ENCODE assay signal across 17 cellular contexts in genomic region chr1:205672395-205672889, GRCh38. TPM values are rescaled to one million over a fixed set of nuclear protein-coding genes. Genes with fewer than 3 reads are reported as not detected.
DNase-seq lines count a peak whose midpoint lies in the region; ATAC-seq, FAIRE-seq and TF ChIP-seq lines count a peak whose summit lies in the region.
"Had no signal": no experiment of that assay in that cellular context is flagged by ENCODE, and none has a peak within 500 bp of the region (broad histone marks: within the 10 kb centered on the region; RNA-seq: fewer than 3 reads in every experiment).

No MANE protein-coding gene starts in this region.

- H3K4me3 ChIP-seq in PC-3 (ENCODE audit: low read length) (no peak overlapping the region), H1 (ENCODE audit: extremely low read depth in 1 of 4, insufficient read depth in 2 of 4, low read depth in 3 of 4, low read length in 4 of 4) (peak overlapping the region in 1 of 4 experiments; percentile 47; a peak in 2 of 8 replicates), vagina (no peak overlapping the region)
- H3K4me3 ChIP-seq: heart right ventricle, lung, tibial artery had no signal

- peak; percentile 28 for ATAC-seq in PC-3
- ATAC-seq: heart right ventricle had no signal

- peaks cover 19% of the 10 kb centered on the region for H3K79me1 ChIP-seq in H1 (ENCODE audit: low read depth, low read length)

- TF ChIP-seq EP300 in H1 (IDR thresholded peaks at IDR 0.05; ENCODE audit: borderline replicate concordance in 1 of 2, low read depth in 2 of 2, low read length in 2 of 2): no peak

- H3K9me3 Mint-ChIP-seq in mesothelial cell of epicardium: no peaks in the 10 kb centered on the region
- H3K9me3 Mint-ChIP-seq: HFFc6 had no signal

- POLR2A ChIA-PET in PC-3 (lab: Charles Lee; ENCODE audit: unreplicated experiment): no interaction called here
- POLR2A ChIA-PET in H1 (lab: Charles Lee; ENCODE audit: partially characterized antibody): interaction anchor here (0.8 to 19.3 kb wide), 5 partner anchors 7 to 35 kb away, joined by 3 to 241 read pairs (median 3); partner anchors contain the start of gene SLC45A3

- no peak for DNase-seq in PC-3
- DNase-seq in H1 (ENCODE audit: low read depth in 1 of 2, low spot score in 2 of 2): no peak
- no peak for DNase-seq in mesothelial cell of epicardium (ENCODE audit: low spot score in 2 of 2, unreplicated experiment in 2 of 2)
- no peak for DNase-seq in vagina (ENCODE audit: extremely low spot score in 2 of 2)
- DNase-seq in NCI-H1048 (lab: John Stamatoyannopoulos, UW): no peak
- no peak for DNase-seq in activated CD4-positive, alpha-beta T cell treated with anti-CD3 and anti-CD28 coated beads, Interleukin-2, amount 50 U/mL, for 48 hours
- no peak for DNase-seq in activated gamma-delta T cell (lab: John Stamatoyannopoulos, UW)
- DNase-seq: activated CD4-positive, CD25-positive, alpha-beta regulatory T cell; activated CD8-positive, alpha-beta memory T cell treated with anti-CD3 and anti-CD28 coated beads, Interleukin-2, amount 50 U/mL, for 4 hours; activated naive CD4-positive, alpha-beta T cell treated with anti-CD3 and anti-CD28 coated beads, Interleukin-2, amount 50 U/mL, for 16 hours; DMS153; heart right ventricle; HFFc6; tibial artery had no signal

- H2AFZ ChIP-seq in PC-3 (ENCODE audit: low read length) (no peak overlapping the region), H1 (ENCODE audit: low read length) (no peak overlapping the region)
- H2AFZ ChIP-seq: parathyroid adenoma had no signal

- no peak overlapping the region for H3K4ac ChIP-seq in H1 (replicated peaks; ENCODE audit: insufficient read length, low read depth, low read length)

- peaks cover 63% of the 10 kb centered on the region for H3K79me2 ChIP-seq in PC-3 (ENCODE audit: low read length)
- H3K79me2 ChIP-seq in H1 (ENCODE audit: control insufficient read depth in 1 of 2, insufficient read depth in 2 of 2, low read length in 2 of 2): peaks cover 0 to 50% of the 10 kb centered on the region in 2 experiments; a peak in 3 of 4 replicates
- H3K79me2 ChIP-seq: parathyroid adenoma had no signal

- no peaks in the 10 kb centered on the region for H3F3A ChIP-seq in PC-3 (ENCODE audit: low read length, unreplicated experiment)

- H4K20me1 ChIP-seq in PC-3 (ENCODE audit: low read length) (no peaks in the 10 kb centered on the region), H1 (replicated peaks in 1 of 2; ENCODE audit: control insufficient read depth in 1 of 2, insufficient read depth in 2 of 2, low read length in 2 of 2) (peaks cover 0 to 2% of the 10 kb centered on the region in 2 experiments)

- CTCF ChIA-PET in PC-3 (lab: Charles Lee): interaction anchor here (0.9 to 1.2 kb wide), 3 partner anchors 12 to 42 kb away, joined by 3 read pairs; no protein-coding TSS in a partner anchor
- CTCF ChIA-PET in H1 (lab: Charles Lee; ENCODE audit: partially characterized antibody): interaction anchor here (0.7 to 17.5 kb wide), 15 partner anchors 9 to 80 kb away, joined by 3 to 378 read pairs (median 4); no protein-coding TSS in a partner anchor

- H3K27ac ChIP-seq in C4-2B (peak overlapping the region; percentile 38), PC-3 (ENCODE audit: low read length) (no peak overlapping the region), H1 (ENCODE audit: low read depth, low read length) (no peak overlapping the region; the same call in 1 of the 2 replicates), vagina (no peak overlapping the region)
- H3K27ac ChIP-seq: heart right ventricle, parathyroid adenoma had no signal

- no peaks in the 10 kb centered on the region for H3K9me2 ChIP-seq in PC-3 (replicated peaks; ENCODE audit: low read length)

- peaks cover 3% of the 10 kb centered on the region for H3K27me3 Mint-ChIP-seq in mesothelial cell of epicardium (ENCODE audit: low read depth)

- H3K4me2 ChIP-seq in PC-3 (ENCODE audit: low read length) (no peak overlapping the region), H1 (ENCODE audit: insufficient read depth in 1 of 2, low read depth in 2 of 2, low read length in 2 of 2) (peak overlapping the region; percentile 53 to 77)

- FAIRE-seq in H1 (lab: Jason Lieb, UNC): no peak

- no peak overlapping the region for H3K14ac ChIP-seq in H1 (ENCODE audit: insufficient read length)

- no TSS peak for BruUV-seq in PC-3 (replicated peaks; lab: Mats Ljungman, UMichigan)

- H3K4me1 Mint-ChIP-seq in mesothelial cell of epicardium: peaks cover 49% of the 10 kb centered on the region

- H4K91ac ChIP-seq in H1 (replicated peaks; ENCODE audit: insufficient read length, low read length): no peak overlapping the region

- H3K27ac Mint-ChIP-seq in mesothelial cell of epicardium: peak overlapping the region; percentile 94
- H3K27ac Mint-ChIP-seq: HFFc6 had no signal

- no peaks in the 10 kb centered on the region for H3K36me3 Mint-ChIP-seq in mesothelial cell of epicardium

- H4K8ac ChIP-seq in H1 (ENCODE audit: extremely low read depth, insufficient read depth, low read length): no peak overlapping the region

- no peaks in the 10 kb centered on the region for H3K23me2 ChIP-seq in H1 (ENCODE audit: low read depth, low read length)

- H3K27me3 ChIP-seq in PC-3 (ENCODE audit: low read length) (no peaks in the 10 kb centered on the region), H1 (replicated peaks in 1 of 4; ENCODE audit: control insufficient read depth in 3 of 4, extremely low read depth in 1 of 4, insufficient read depth in 3 of 4, low read length in 3 of 4) (no peaks in the 10 kb centered on the region), vagina (no peaks in the 10 kb centered on the region)

- no peak overlapping the region for H2AK5ac ChIP-seq in H1 (ENCODE audit: low read depth, low read length)

- no peak overlapping the region for H3K18ac ChIP-seq in H1 (ENCODE audit: extremely low read depth, low read length)

- no peaks in the 10 kb centered on the region for H3K9me3 ChIP-seq in PC-3 (ENCODE audit: low read length)
- H3K9me3 ChIP-seq in H1 (ENCODE audit: insufficient read depth in 2 of 2, low read depth in 1 of 2, low read length in 1 of 2): no peaks in the 10 kb centered on the region
- H3K9me3 ChIP-seq in vagina: no peaks in the 10 kb centered on the region
- H3K9me3 ChIP-seq: heart right ventricle, tibial artery had no signal

- no peak overlapping the region for H3K56ac ChIP-seq in H1 (replicated peaks; ENCODE audit: insufficient read length, low read depth, low read length)

- H2BK12ac ChIP-seq in H1 (ENCODE audit: low read depth, low read length): peak overlapping the region; percentile 83

- H3K4me3 Mint-ChIP-seq in mesothelial cell of epicardium: no peak overlapping the region
- H3K4me3 Mint-ChIP-seq: HFFc6 had no signal

- TF ChIP-seq POLR2A in H1 (IDR thresholded peaks at IDR 0.05; ENCODE audit: control extremely low read depth in 1 of 2, low read depth in 2 of 2, low read length in 2 of 2) (no peak), vagina (IDR thresholded peaks at IDR 0.05) (no peak)

- H2BK120ac ChIP-seq in H1 (replicated peaks; ENCODE audit: low read depth, low read length): no peak overlapping the region

- TF ChIP-seq RAD21 in H1 (IDR thresholded peaks at IDR 0.05 in 1 of 2, conservative IDR thresholded peaks at IDR 0.05 in 1 of 2; ENCODE audit: low read depth in 2 of 2, low read length in 2 of 2): no peak

- H4K5ac ChIP-seq in H1 (ENCODE audit: insufficient read length, low read depth, low read length): no peak overlapping the region

- H2BK5ac ChIP-seq in H1 (ENCODE audit: low read depth, low read length): peak overlapping the region; percentile 63; the same call in 1 of the 2 replicates

- WGBS in H1 (ENCODE audit: extremely low coverage in 1 of 2, insufficient coverage in 1 of 2, insufficient read length in 1 of 2, insufficient replicate concordance in 2 of 2, low coverage in 1 of 2, low lambda C conversion rate in 2 of 2, missing lambda C conversion rate in 1 of 2), 2 experiments: 54% methylated on average over 11 of the region's 11 CpGs; no CpG with 5 or more reads in 1 of the 2 experiments

- H3K36me3 ChIP-seq in PC-3 (ENCODE audit: low read depth, low read length): no peaks in the 10 kb centered on the region
- no peaks in the 10 kb centered on the region for H3K36me3 ChIP-seq in H1 (ENCODE audit: control insufficient read depth in 2 of 4, insufficient read depth in 4 of 4, low read length in 3 of 4)
- H3K36me3 ChIP-seq in vagina: no peaks in the 10 kb centered on the region
- H3K36me3 ChIP-seq: heart right ventricle, tibial artery had no signal

- H2BK20ac ChIP-seq in H1 (ENCODE audit: low read length): no peak overlapping the region; the same call in 1 of the 2 replicates

- intact Hi-C loops in PC-3 (cut with micrococcal nuclease): no loop called here
- intact Hi-C loops in vagina (cut with DNase I): no loop called here

- H3K23ac ChIP-seq in H1 (ENCODE audit: insufficient read length): no peak overlapping the region

- peaks cover 40% of the 10 kb centered on the region for H3K4me1 ChIP-seq in PC-3 (ENCODE audit: insufficient read depth, low read length)
- H3K4me1 ChIP-seq in H1 (replicated peaks in 1 of 4; ENCODE audit: control insufficient read depth in 3 of 4, insufficient read depth in 4 of 4, low read length in 3 of 4): peaks cover 17 to 62% (median 44%) of the 10 kb centered on the region in 4 experiments
- peaks cover 16% of the 10 kb centered on the region for H3K4me1 ChIP-seq in vagina
- H3K4me1 ChIP-seq: parathyroid adenoma had no signal

- H2BK15ac ChIP-seq in H1 (ENCODE audit: low read length): no peak overlapping the region

- H3K9ac ChIP-seq in PC-3 (ENCODE audit: low read length) (no peak overlapping the region), H1 (replicated peaks in 1 of 4; ENCODE audit: extremely low read depth in 1 of 4, low read depth in 3 of 4, low read length in 3 of 4) (no peak overlapping the region; a peak in 3 of 7 replicates)
- H3K9ac ChIP-seq: parathyroid adenoma had no signal

- no peak; the same call in 1 of the 2 replicates for TF ChIP-seq CTCF in C4-2B (conservative IDR thresholded peaks at IDR 0.05)
- TF ChIP-seq CTCF in PC-3 (conservative IDR thresholded peaks at IDR 0.05; ENCODE audit: low read depth, low read length): 0 out of 2 replicates have a peak, but pooled peaks have one; percentile 26
- no peak for TF ChIP-seq CTCF in H1 (IDR thresholded peaks at IDR 0.05; ENCODE audit: control extremely low read depth in 1 of 3, insufficient read depth in 1 of 3, low read depth in 1 of 3, low read length in 3 of 3)
- TF ChIP-seq CTCF in mesothelial cell of epicardium (IDR thresholded peaks at IDR 0.05; ENCODE audit: unreplicated experiment): no peak
- TF ChIP-seq CTCF in vagina (IDR thresholded peaks at IDR 0.05): no peak

RNA-seq across cellular contexts. Expression of gene SLC45A3, which starts 7.9 kb away (rescaled TPM):
- total RNA-seq in PC-3 (2014; rRNA removed) (33.2 and 37.6 TPM in 2 replicates), mesothelial cell of epicardium (7.0 to 7.5 TPM (median 7.1 TPM) in 3 replicates), vagina (0.25 TPM)
- total RNA-seq in H1 (2021; fragmentation: NEBNext Ultra II Directional; extraction: Animal tissue kit (Norgen Biotek cat#: 25700)): 12.5 and 13.0 TPM in 2 replicates
- 14.3 and 19.7 TPM in 2 replicates for polyA plus RNA-seq in H1 (2011; rRNA removed)
- polyA plus RNA-seq in H1 (2011; cell fraction: cytosol; rRNA removed): 17.4 TPM
- 38.5 TPM for polyA plus RNA-seq in H1 (2011; cell fraction: nucleus; rRNA removed)
- 8.3 to 13.3 TPM (median 12.8 TPM) in 4 replicates for polyA plus RNA-seq in H1 (2012, experiment 1 of 2)
- 12.2 TPM for polyA plus RNA-seq in H1 (2012, experiment 2 of 2)
- polyA plus RNA-seq in H1 (2013, experiment 1 of 2): 12.9 TPM
- polyA plus RNA-seq in H1 (2013, experiment 2 of 2): 13.1 TPM
- 9.2 and 9.9 TPM in 2 replicates for polyA minus RNA-seq in H1 (2011; rRNA and poly(A)+ RNA removed)
- polyA minus RNA-seq in H1 (2011; cell fraction: cytosol; rRNA and poly(A)+ RNA removed): 7.6 TPM
- polyA minus RNA-seq in H1 (2011; cell fraction: nucleus; rRNA and poly(A)+ RNA removed): 12.6 TPM

RNA-seq across cellular contexts. Expression of gene ELK4, which starts 40.6 kb away (rescaled TPM):
- 16.3 and 16.4 TPM in 2 replicates for total RNA-seq in PC-3 (2014; rRNA removed)
- total RNA-seq in H1 (2021; fragmentation: NEBNext Ultra II Directional; extraction: Animal tissue kit (Norgen Biotek cat#: 25700)): 23.3 and 26.3 TPM in 2 replicates
- polyA plus RNA-seq in H1 (2011; rRNA removed): 2.5 and 2.9 TPM in 2 replicates
- polyA plus RNA-seq in H1 (2011; cell fraction: cytosol; rRNA removed): 4.0 TPM
- polyA plus RNA-seq in H1 (2011; cell fraction: nucleus; rRNA removed): 4.1 TPM
- polyA plus RNA-seq in H1 (2012, experiment 1 of 2): 4.2 to 7.4 TPM (median 5.9 TPM) in 4 replicates
- 1.6 TPM for polyA plus RNA-seq in H1 (2012, experiment 2 of 2)
- 9.6 TPM for polyA plus RNA-seq in H1 (2013, experiment 1 of 2)
- 8.7 TPM for polyA plus RNA-seq in H1 (2013, experiment 2 of 2)
- polyA minus RNA-seq in H1 (2011; rRNA and poly(A)+ RNA removed): 11.5 and 11.6 TPM in 2 replicates
- polyA minus RNA-seq in H1 (2011; cell fraction: cytosol; rRNA and poly(A)+ RNA removed): 6.1 TPM
- 13.7 TPM for polyA minus RNA-seq in H1 (2011; cell fraction: nucleus; rRNA and poly(A)+ RNA removed)
- 32.2 to 36.8 TPM (median 34.8 TPM) in 3 replicates for total RNA-seq in mesothelial cell of epicardium
- total RNA-seq in vagina: 24.1 TPM
